ENCODE assay signal across 15 cellular contexts in genomic region chr10:121695731-121696464, GRCh38.
"Had no signal": no experiment of that assay in that cellular context is flagged by ENCODE, and none has a peak within 500 bp of the region (broad histone marks: within the 10 kb centered on the region; RNA-seq: fewer than 3 reads in every experiment).

No MANE protein-coding gene starts in this region.

- H3K4me1 Mint-ChIP-seq: activated CD8-positive, alpha-beta memory T cell treated with anti-CD3 and anti-CD28 coated beads, Interleukin-2, amount 10 ng/mL, durations not matched to agents 7 days and 5 days; activated naive CD4-positive, alpha-beta T cell treated with anti-CD3 and anti-CD28 coated beads, Interleukin-2, amount 50 U/mL, for 24 hours had no signal

- H3K27ac ChIP-seq: body of pancreas, esophagus muscularis mucosa, left ventricle myocardium inferior, pancreas, tibial nerve had no signal

- H3K9me3 ChIP-seq: body of pancreas, pancreas had no signal

- H3K27me3 Mint-ChIP-seq: activated CD8-positive, alpha-beta memory T cell treated with anti-CD3 and anti-CD28 coated beads, Interleukin-2, amount 10 ng/mL, durations not matched to agents 7 days and 5 days; activated T-cell treated with anti-CD3 and anti-CD28 coated beads, Interleukin-2, amount 50 U/mL, for 24 hours had no signal

- H3K4me3 Mint-ChIP-seq: activated CD8-positive, alpha-beta memory T cell treated with anti-CD3 and anti-CD28 coated beads, Interleukin-2, amount 10 ng/mL, durations not matched to agents 7 days and 5 days; activated naive CD4-positive, alpha-beta T cell treated with anti-CD3 and anti-CD28 coated beads, Interleukin-2, amount 50 U/mL, for 24 hours; activated T-cell treated with anti-CD3 and anti-CD28 coated beads, Interleukin-2, amount 50 U/mL, for 24 hours; endodermal cell; nephron progenitor cell had no signal

- H3K4me3 ChIP-seq: body of pancreas, esophagus muscularis mucosa, left ventricle myocardium inferior, pancreas, tibial nerve had no signal

- H3K36me3 ChIP-seq: esophagus muscularis mucosa, left ventricle myocardium inferior, pancreas, tibial nerve had no signal

- H3K27me3 ChIP-seq: body of pancreas, esophagus muscularis mucosa, pancreas had no signal

- H3K9me3 Mint-ChIP-seq: activated naive CD4-positive, alpha-beta T cell treated with anti-CD3 and anti-CD28 coated beads, Interleukin-2, amount 50 U/mL, for 24 hours had no signal

- H3K4me1 ChIP-seq: body of pancreas, esophagus muscularis mucosa, left ventricle myocardium inferior, pancreas, tibial nerve had no signal

- H3K36me3 Mint-ChIP-seq: activated CD8-positive, alpha-beta memory T cell treated with anti-CD3 and anti-CD28 coated beads, Interleukin-2, amount 10 ng/mL, durations not matched to agents 7 days and 5 days; activated naive CD4-positive, alpha-beta T cell treated with anti-CD3 and anti-CD28 coated beads, Interleukin-2, amount 50 U/mL, for 24 hours had no signal

- DNase-seq: activated CD4-positive, alpha-beta T cell treated with anti-CD3 and anti-CD28 coated beads for 1 hour; activated CD8-positive, alpha-beta memory T cell treated with anti-CD3 and anti-CD28 coated beads, Interleukin-2, amount 10 ng/mL, durations not matched to agents 7 days and 5 days; activated effector memory CD4-positive, alpha-beta T cell treated with Interleukin-2 at 50 U/mL for 16 hours; activated T-cell treated with anti-CD3 and anti-CD28 coated beads, Interleukin-2, amount 50 U/mL, for 24 hours; foreskin fibroblast; left ventricle myocardium inferior; pancreas; retina; T-helper 9 cell had no signal

- H3K27ac Mint-ChIP-seq: activated CD8-positive, alpha-beta memory T cell treated with anti-CD3 and anti-CD28 coated beads, Interleukin-2, amount 10 ng/mL, durations not matched to agents 7 days and 5 days; activated naive CD4-positive, alpha-beta T cell treated with anti-CD3 and anti-CD28 coated beads, Interleukin-2, amount 50 U/mL, for 24 hours; activated T-cell treated with anti-CD3 and anti-CD28 coated beads, Interleukin-2, amount 50 U/mL, for 24 hours; endodermal cell; nephron progenitor cell had no signal
